8 cellular contexts compared by ENCODE assay signal in genomic region chr5:172450861-172451695, GRCh38. TPM values are rescaled to one million over a fixed set of nuclear protein-coding genes. Genes with fewer than 3 reads are reported as not detected.
A peak's percentile ranks its signal among the peaks of the same experiment; 100 is the strongest.
DNase-seq lines count a peak whose midpoint lies in the region; ATAC-seq and TF ChIP-seq lines count a peak whose summit lies in the region.

No MANE protein-coding gene starts in this region.

- TF ChIP-seq EP300 in neural cell (conservative IDR thresholded peaks at IDR 0.05; ENCODE audit: poor library complexity, severe bottlenecking): no peak

- H3K79me2 ChIP-seq in KMS-11 (ENCODE audit: insufficient read depth, low read depth) (no peaks in the 10 kb centered on the region), neural cell (replicated peaks; ENCODE audit: insufficient read depth, low read length) (peaks cover 47% of the 10 kb centered on the region)

- H3K4me3 Mint-ChIP-seq in Caco-2 (ENCODE audit: unreplicated experiment): no peak overlapping the region
- no peak overlapping the region for H3K4me3 Mint-ChIP-seq in activated CD4-positive, alpha-beta memory T cell treated with anti-CD3 and anti-CD28 coated beads for 36 hours

- DNase-seq in Caco-2 (peak in 1 of 2 experiments; percentile 58), epithelial cell of proximal tubule (ENCODE audit: low read depth) (no peak)
- DNase-seq in activated CD4-positive, alpha-beta memory T cell treated with anti-CD3 and anti-CD28 coated beads for 36 hours: peak; percentile 61

- no peaks in the 10 kb centered on the region for H3K36me3 ChIP-seq in Caco-2 (ENCODE audit: control insufficient read depth, insufficient read depth, low read length)
- no peaks in the 10 kb centered on the region for H3K36me3 ChIP-seq in KMS-11 (ENCODE audit: insufficient read depth)
- no peaks in the 10 kb centered on the region for H3K36me3 ChIP-seq in neural cell (ENCODE audit: insufficient read depth, low read length)

- intact Hi-C loops in Caco-2 (cut with micrococcal nuclease; ENCODE audit: unreplicated experiment): loop anchor here (1.0 kb wide), 1 partner anchor 68 kb away; no protein-coding TSS in a partner anchor
- intact Hi-C loops in activated CD4-positive, alpha-beta memory T cell treated with anti-CD3 and anti-CD28 coated beads for 36 hours (cut with micrococcal nuclease): loop anchor here (1.0 to 2.0 kb wide), 2 partner anchors 38 to 117 kb away; no protein-coding TSS in a partner anchor

- H3K27ac Mint-ChIP-seq in Caco-2 (ENCODE audit: unreplicated experiment): peak overlapping the region; percentile 51
- no peak overlapping the region for H3K27ac Mint-ChIP-seq in activated CD4-positive, alpha-beta memory T cell treated with anti-CD3 and anti-CD28 coated beads for 36 hours

- no peaks in the 10 kb centered on the region for H3K9me3 Mint-ChIP-seq in Caco-2 (ENCODE audit: unreplicated experiment)
- H3K9me3 Mint-ChIP-seq in activated CD4-positive, alpha-beta memory T cell treated with anti-CD3 and anti-CD28 coated beads for 36 hours: no peaks in the 10 kb centered on the region

- H3K36me3 Mint-ChIP-seq in Caco-2 (ENCODE audit: insufficient read depth, unreplicated experiment): peaks cover 5% of the 10 kb centered on the region
- H3K36me3 Mint-ChIP-seq in activated CD4-positive, alpha-beta memory T cell treated with anti-CD3 and anti-CD28 coated beads for 36 hours: no peaks in the 10 kb centered on the region

- TF ChIP-seq RAD21 in neural cell (conservative IDR thresholded peaks at IDR 0.05): no peak

- no peaks in the 10 kb centered on the region for H3F3A ChIP-seq in neural cell (ENCODE audit: insufficient read depth, low read length, poor library complexity, severe bottlenecking)

- H3K9me3 ChIP-seq in Caco-2 (no peaks in the 10 kb centered on the region), neural cell (ENCODE audit: low read length) (no peaks in the 10 kb centered on the region)

- H3K4me1 ChIP-seq in Caco-2 (0 out of 2 replicates have a peak, but pooled peaks cover 4% of the 10 kb centered on the region), KMS-11 (ENCODE audit: low read depth, poor library complexity, severe bottlenecking) (no peaks in the 10 kb centered on the region)

- H3K4me3 ChIP-seq in Caco-2 (ENCODE audit: low read depth, low read length) (no peak overlapping the region), KMS-11 (IDR thresholded peaks at IDR 0.05; ENCODE audit: insufficient read depth, low read depth, low read length) (no peak overlapping the region), epithelial cell of proximal tubule (ENCODE audit: low read depth, low read length) (no peak overlapping the region), neural cell (ENCODE audit: low read length) (peak overlapping the region; percentile 33)

- H4K20me1 ChIP-seq in KMS-11 (ENCODE audit: insufficient read depth) (no peaks in the 10 kb centered on the region), neural cell (ENCODE audit: insufficient read depth) (peaks cover 3% of the 10 kb centered on the region)

- no peaks in the 10 kb centered on the region for H3K27me3 ChIP-seq in Caco-2 (replicated peaks; ENCODE audit: control insufficient read depth, insufficient read depth, low read length)
- H3K27me3 ChIP-seq in KMS-11 (ENCODE audit: insufficient read depth, low read depth): no peaks in the 10 kb centered on the region
- no peaks in the 10 kb centered on the region for H3K27me3 ChIP-seq in neural cell (ENCODE audit: insufficient read depth, low read depth, low read length)

- POLR2A ChIA-PET in Caco-2 (lab: Charles Lee): no interaction called here
- POLR2A ChIA-PET in activated CD4-positive, alpha-beta memory T cell treated with anti-CD3 and anti-CD28 coated beads for 36 hours (lab: Charles Lee): no interaction called here

- CTCF ChIA-PET in Caco-2 (lab: Charles Lee): interaction anchor here (0.6 to 1.6 kb wide), 5 partner anchors 10 to 455 kb away, joined by 3 to 5 read pairs (median 3); no protein-coding TSS in a partner anchor
- CTCF ChIA-PET in activated CD4-positive, alpha-beta memory T cell treated with anti-CD3 and anti-CD28 coated beads for 36 hours (lab: Charles Lee): interaction anchor here (0.6 to 3.7 kb wide), 35 partner anchors 9 to 931 kb away, joined by 3 to 41 read pairs (median 4); partner anchors contain the start of gene STK10

- H3K4me2 ChIP-seq in KMS-11 (no peak overlapping the region), neural cell (ENCODE audit: low read length) (no peak overlapping the region)

- H3K4me1 Mint-ChIP-seq in Caco-2 (ENCODE audit: low read depth, unreplicated experiment): peaks cover 26% of the 10 kb centered on the region
- H3K4me1 Mint-ChIP-seq in activated CD4-positive, alpha-beta memory T cell treated with anti-CD3 and anti-CD28 coated beads for 36 hours (ENCODE audit: low read depth): peaks cover 15% of the 10 kb centered on the region

- BruUV-seq in Caco-2 (replicated peaks; lab: Mats Ljungman, UMichigan): no TSS peak

- peak; percentile 66 to 71 for TF ChIP-seq CTCF in Caco-2 (IDR thresholded peaks at IDR 0.05; ENCODE audit: insufficient read depth in 1 of 2, low read depth in 1 of 2, low read length in 1 of 2, severe bottlenecking in 1 of 2, unreplicated experiment in 1 of 2)
- TF ChIP-seq CTCF in KMS-11 (conservative IDR thresholded peaks at IDR 0.05; ENCODE audit: low read depth, low read length): peak; percentile 60
- peak; percentile 72 for TF ChIP-seq CTCF in epithelial cell of proximal tubule (conservative IDR thresholded peaks at IDR 0.05; ENCODE audit: low read depth, low read length)
- TF ChIP-seq CTCF in neural cell (IDR thresholded peaks at IDR 0.05; ENCODE audit: poor library complexity, severe bottlenecking): peak; percentile 57

- ATAC-seq in GM19397 (IDR thresholded peaks at IDR 0.05; ENCODE audit: unreplicated experiment) (no peak), GM19351 (IDR thresholded peaks at IDR 0.05; ENCODE audit: unreplicated experiment) (no peak), GM18868 (IDR thresholded peaks at IDR 0.05; ENCODE audit: unreplicated experiment) (no peak)

- H3K27ac ChIP-seq in KMS-11: no peak overlapping the region
- no peak overlapping the region for H3K27ac ChIP-seq in neural cell (ENCODE audit: low read length)

- H2AFZ ChIP-seq in KMS-11 (ENCODE audit: low read depth): no peak overlapping the region
- H2AFZ ChIP-seq in neural cell (ENCODE audit: low read depth, low read length): no peak overlapping the region

- no peaks in the 10 kb centered on the region for H3K9me2 ChIP-seq in neural cell (ENCODE audit: insufficient read depth, low read length)

- H3K9ac ChIP-seq in KMS-11 (no peak overlapping the region), neural cell (ENCODE audit: low read length) (no peak overlapping the region)

- H3K27me3 Mint-ChIP-seq in Caco-2 (ENCODE audit: insufficient read depth, unreplicated experiment): no peaks in the 10 kb centered on the region
- peaks cover 44% of the 10 kb centered on the region for H3K27me3 Mint-ChIP-seq in activated CD4-positive, alpha-beta memory T cell treated with anti-CD3 and anti-CD28 coated beads for 36 hours

TF ChIP-seq in neural cell, 6 proteins besides CTCF, POLR2A, EP300 and RAD21:
- no peak for TF ChIP-seq TAF1 (IDR thresholded peaks at IDR 0.05; ENCODE audit: low read depth)
- TF ChIP-seq REST (IDR thresholded peaks at IDR 0.05; ENCODE audit: borderline replicate concordance): no peak
- no peak for TF ChIP-seq EZH2 (IDR thresholded peaks at IDR 0.05; ENCODE audit: borderline replicate concordance, insufficient read depth, low read length, poor library complexity, severe bottlenecking)
- TF ChIP-seq MXI1 (conservative IDR thresholded peaks at IDR 0.05; ENCODE audit: poor library complexity, severe bottlenecking): no peak
- TF ChIP-seq POLR2AphosphoS5 (IDR thresholded peaks at IDR 0.05): no peak
- no peak for TF ChIP-seq SMC3 (conservative IDR thresholded peaks at IDR 0.05; ENCODE audit: poor library complexity)

RNA-seq across cellular contexts. Expression of gene SH3PXD2B, which starts 3.2 kb away (rescaled TPM):
- total RNA-seq in Caco-2 (2022) (11.5 and 12.9 TPM in 2 replicates), epithelial cell of proximal tubule (23.7 and 25.6 TPM in 2 replicates)
- 1 to 10 TPM in 1 of 2 experiments, under 1 TPM in 1; 0.99 to 1.1 TPM for total RNA-seq in activated CD4-positive, alpha-beta memory T cell treated with anti-CD3 and anti-CD28 coated beads for 36 hours
- polyA plus RNA-seq in neural cell: 11.7 and 18.7 TPM in 2 replicates
- polyA minus RNA-seq in neural cell: 49.9 and 50.2 TPM in 2 replicates
